1 cellular context compared by ENCODE assay signal in genomic region chr14:103576371-103577024, GRCh38.
TF ChIP-seq lines count a peak whose summit lies in the region.

No MANE protein-coding gene starts in this region.

TF ChIP-seq in HEK293, 187 proteins besides CTCF, POLR2A, EP300 and RAD21 (continued from another document):
- TF ChIP-seq, protein P1, sequence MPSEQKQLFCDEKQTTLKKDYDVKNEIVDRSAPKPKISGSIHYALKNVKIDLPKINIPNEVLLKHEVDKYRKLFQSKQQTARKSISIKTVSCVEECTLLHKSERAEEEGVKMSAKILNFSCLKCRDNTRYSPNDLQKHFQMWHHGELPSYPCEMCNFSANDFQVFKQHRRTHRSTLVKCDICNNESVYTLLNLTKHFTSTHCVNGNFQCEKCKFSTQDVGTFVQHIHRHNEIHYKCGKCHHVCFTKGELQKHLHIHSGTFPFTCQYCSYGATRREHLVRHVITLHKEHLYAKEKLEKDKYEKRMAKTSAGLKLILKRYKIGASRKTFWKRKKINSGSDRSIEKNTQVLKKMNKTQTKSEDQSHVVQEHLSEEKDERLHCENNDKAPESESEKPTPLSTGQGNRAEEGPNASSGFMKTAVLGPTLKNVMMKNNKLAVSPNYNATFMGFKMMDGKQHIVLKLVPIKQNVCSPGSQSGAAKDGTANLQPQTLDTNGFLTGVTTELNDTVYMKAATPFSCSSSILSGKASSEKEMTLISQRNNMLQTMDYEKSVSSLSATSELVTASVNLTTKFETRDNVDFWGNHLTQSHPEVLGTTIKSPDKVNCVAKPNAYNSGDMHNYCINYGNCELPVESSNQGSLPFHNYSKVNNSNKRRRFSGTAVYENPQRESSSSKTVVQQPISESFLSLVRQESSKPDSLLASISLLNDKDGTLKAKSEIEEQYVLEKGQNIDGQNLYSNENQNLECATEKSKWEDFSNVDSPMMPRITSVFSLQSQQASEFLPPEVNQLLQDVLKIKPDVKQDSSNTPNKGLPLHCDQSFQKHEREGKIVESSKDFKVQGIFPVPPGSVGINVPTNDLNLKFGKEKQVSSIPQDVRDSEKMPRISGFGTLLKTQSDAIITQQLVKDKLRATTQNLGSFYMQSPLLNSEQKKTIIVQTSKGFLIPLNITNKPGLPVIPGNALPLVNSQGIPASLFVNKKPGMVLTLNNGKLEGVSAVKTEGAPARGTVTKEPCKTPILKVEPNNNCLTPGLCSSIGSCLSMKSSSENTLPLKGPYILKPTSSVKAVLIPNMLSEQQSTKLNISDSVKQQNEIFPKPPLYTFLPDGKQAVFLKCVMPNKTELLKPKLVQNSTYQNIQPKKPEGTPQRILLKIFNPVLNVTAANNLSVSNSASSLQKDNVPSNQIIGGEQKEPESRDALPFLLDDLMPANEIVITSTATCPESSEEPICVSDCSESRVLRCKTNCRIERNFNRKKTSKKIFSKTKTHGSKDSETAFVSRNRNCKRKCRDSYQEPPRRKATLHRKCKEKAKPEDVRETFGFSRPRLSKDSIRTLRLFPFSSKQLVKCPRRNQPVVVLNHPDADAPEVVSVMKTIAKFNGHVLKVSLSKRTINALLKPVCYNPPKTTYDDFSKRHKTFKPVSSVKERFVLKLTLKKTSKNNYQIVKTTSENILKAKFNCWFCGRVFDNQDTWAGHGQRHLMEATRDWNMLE (tag by site-specific recombination; conservative IDR thresholded peaks at IDR 0.05; ENCODE audit: low read depth), result no peak
- no peak for TF ChIP-seq ZNF404 (tag by site-specific recombination; IDR thresholded peaks at IDR 0.05)
- TF ChIP-seq ZBTB11 (tag by site-specific recombination; conservative IDR thresholded peaks at IDR 0.05; ENCODE audit: low read depth), result no peak
- TF ChIP-seq ZNF138 (tag by site-specific recombination; IDR thresholded peaks at IDR 0.05; ENCODE audit: borderline replicate concordance), result no peak
- TF ChIP-seq, protein P2, sequence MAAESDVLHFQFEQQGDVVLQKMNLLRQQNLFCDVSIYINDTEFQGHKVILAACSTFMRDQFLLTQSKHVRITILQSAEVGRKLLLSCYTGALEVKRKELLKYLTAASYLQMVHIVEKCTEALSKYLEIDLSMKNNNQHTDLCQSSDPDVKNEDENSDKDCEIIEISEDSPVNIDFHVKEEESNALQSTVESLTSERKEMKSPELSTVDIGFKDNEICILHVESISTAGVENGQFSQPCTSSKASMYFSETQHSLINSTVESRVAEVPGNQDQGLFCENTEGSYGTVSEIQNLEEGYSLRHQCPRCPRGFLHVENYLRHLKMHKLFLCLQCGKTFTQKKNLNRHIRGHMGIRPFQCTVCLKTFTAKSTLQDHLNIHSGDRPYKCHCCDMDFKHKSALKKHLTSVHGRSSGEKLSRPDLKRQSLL (tag by site-specific recombination; IDR thresholded peaks at IDR 0.05), result 0 out of 2 replicates have a peak, but pooled peaks have one; percentile 7
- no peak for TF ChIP-seq ZNF677 (tag by site-specific recombination; IDR thresholded peaks at IDR 0.05)
- TF ChIP-seq ZNF311 (tag by site-specific recombination; IDR thresholded peaks at IDR 0.05; ENCODE audit: borderline replicate concordance), result no peak
- TF ChIP-seq ZNF114 (tag by site-specific recombination; IDR thresholded peaks at IDR 0.05), result no peak
- TF ChIP-seq ZNF19 (tag by site-specific recombination; IDR thresholded peaks at IDR 0.05; ENCODE audit: low read depth), result no peak
- TF ChIP-seq SP3 (tag by site-specific recombination; IDR thresholded peaks at IDR 0.05), result no peak
- TF ChIP-seq, protein P3, sequence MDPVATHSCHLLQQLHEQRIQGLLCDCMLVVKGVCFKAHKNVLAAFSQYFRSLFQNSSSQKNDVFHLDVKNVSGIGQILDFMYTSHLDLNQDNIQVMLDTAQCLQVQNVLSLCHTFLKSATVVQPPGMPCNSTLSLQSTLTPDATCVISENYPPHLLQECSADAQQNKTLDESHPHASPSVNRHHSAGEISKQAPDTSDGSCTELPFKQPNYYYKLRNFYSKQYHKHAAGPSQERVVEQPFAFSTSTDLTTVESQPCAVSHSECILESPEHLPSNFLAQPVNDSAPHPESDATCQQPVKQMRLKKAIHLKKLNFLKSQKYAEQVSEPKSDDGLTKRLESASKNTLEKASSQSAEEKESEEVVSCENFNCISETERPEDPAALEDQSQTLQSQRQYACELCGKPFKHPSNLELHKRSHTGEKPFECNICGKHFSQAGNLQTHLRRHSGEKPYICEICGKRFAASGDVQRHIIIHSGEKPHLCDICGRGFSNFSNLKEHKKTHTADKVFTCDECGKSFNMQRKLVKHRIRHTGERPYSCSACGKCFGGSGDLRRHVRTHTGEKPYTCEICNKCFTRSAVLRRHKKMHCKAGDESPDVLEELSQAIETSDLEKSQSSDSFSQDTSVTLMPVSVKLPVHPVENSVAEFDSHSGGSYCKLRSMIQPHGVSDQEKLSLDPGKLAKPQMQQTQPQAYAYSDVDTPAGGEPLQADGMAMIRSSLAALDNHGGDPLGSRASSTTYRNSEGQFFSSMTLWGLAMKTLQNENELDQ (tag by site-specific recombination; IDR thresholded peaks at IDR 0.05; ENCODE audit: low read depth), result no peak
- TF ChIP-seq ZNF423 (tag by site-specific recombination; IDR thresholded peaks at IDR 0.05), result no peak
- peak; percentile 89 for TF ChIP-seq IKZF3 (tag by site-specific recombination; IDR thresholded peaks at IDR 0.05)
- peak; percentile 26; the same call in 1 of the 2 replicates for TF ChIP-seq ZNF76 (tag by site-specific recombination; IDR thresholded peaks at IDR 0.05; ENCODE audit: borderline replicate concordance, low read depth)
- TF ChIP-seq ZNF837 (tag by site-specific recombination; IDR thresholded peaks at IDR 0.05), result no peak
- TF ChIP-seq, protein P4, sequence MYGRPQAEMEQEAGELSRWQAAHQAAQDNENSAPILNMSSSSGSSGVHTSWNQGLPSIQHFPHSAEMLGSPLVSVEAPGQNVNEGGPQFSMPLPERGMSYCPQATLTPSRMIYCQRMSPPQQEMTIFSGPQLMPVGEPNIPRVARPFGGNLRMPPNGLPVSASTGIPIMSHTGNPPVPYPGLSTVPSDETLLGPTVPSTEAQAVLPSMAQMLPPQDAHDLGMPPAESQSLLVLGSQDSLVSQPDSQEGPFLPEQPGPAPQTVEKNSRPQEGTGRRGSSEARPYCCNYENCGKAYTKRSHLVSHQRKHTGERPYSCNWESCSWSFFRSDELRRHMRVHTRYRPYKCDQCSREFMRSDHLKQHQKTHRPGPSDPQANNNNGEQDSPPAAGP (tag by site-specific recombination; IDR thresholded peaks at IDR 0.05), result no peak
- no peak for TF ChIP-seq GLIS2 (tag by site-specific recombination; IDR thresholded peaks at IDR 0.05)
TF ChIP-seq in HEK293: peak in this region for 31.
